In the genomic region with DNA sequence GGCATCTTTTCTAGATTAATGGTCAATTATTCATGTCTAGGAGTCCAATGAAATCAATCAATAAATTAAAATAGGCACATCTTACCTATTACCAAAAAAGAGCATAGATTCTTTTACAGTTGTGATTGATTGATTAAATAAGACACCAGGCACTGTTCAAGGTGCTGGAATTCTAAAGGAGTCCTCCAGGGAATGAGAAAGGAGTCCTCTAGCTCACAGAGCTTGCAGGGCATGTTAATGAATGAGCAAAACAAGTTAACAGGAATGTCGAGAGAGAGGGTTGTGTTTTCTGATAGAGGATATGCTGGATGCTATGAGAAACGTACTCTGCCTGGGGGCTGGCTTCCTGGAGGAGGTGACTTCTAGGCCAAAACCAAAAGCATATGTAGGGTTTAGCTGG, we compare ENCODE assay signal across 15 cellular contexts.
"Had no signal": no experiment of that assay in that cellular context is flagged by ENCODE, and none has a peak within 500 bp of the region (broad histone marks: within the 10 kb centered on the region; RNA-seq: fewer than 3 reads in every experiment).

No MANE protein-coding gene starts in this region.

- H3K4me1 Mint-ChIP-seq: activated CD4-positive, alpha-beta T cell treated with anti-CD3 and anti-CD28 coated beads for 36 hours; activated naive CD8-positive, alpha-beta T cell treated with anti-CD3 and anti-CD28 coated beads, Interleukin-2, amount 10 ng/mL, durations not matched to agents 7 days and 5 days; naive B cell had no signal

- H3K4me3 Mint-ChIP-seq: activated CD4-positive, alpha-beta T cell treated with anti-CD3 and anti-CD28 coated beads for 36 hours; activated CD8-positive, alpha-beta T cell treated with anti-CD3 and anti-CD28 coated beads for 36 hours; activated naive CD8-positive, alpha-beta T cell treated with anti-CD3 and anti-CD28 coated beads, Interleukin-2, amount 10 ng/mL, durations not matched to agents 7 days and 5 days; naive B cell; stimulated activated naive CD8-positive, alpha-beta T cell treated with anti-CD3 and anti-CD28 coated beads, Interleukin-15, Interleukin-2, amounts not matched to agents 100 ng/mL and 50 ng/mL, for 24 hours had no signal

- H3K9me3 ChIP-seq: esophagus squamous epithelium, neutrophil, right lobe of liver, vagina had no signal

- H3K36me3 ChIP-seq: esophagus squamous epithelium, heart left ventricle, left lung, neutrophil, right lobe of liver, vagina had no signal

- ATAC-seq: activated CD4-positive, alpha-beta T cell treated with anti-CD3 and anti-CD28 coated beads for 36 hours; activated CD8-positive, alpha-beta T cell treated with anti-CD3 and anti-CD28 coated beads for 36 hours had no signal

- H3K27me3 Mint-ChIP-seq: activated CD4-positive, alpha-beta T cell treated with anti-CD3 and anti-CD28 coated beads for 36 hours; activated CD8-positive, alpha-beta T cell treated with anti-CD3 and anti-CD28 coated beads for 36 hours; activated naive CD8-positive, alpha-beta T cell treated with anti-CD3 and anti-CD28 coated beads, Interleukin-2, amount 10 ng/mL, durations not matched to agents 7 days and 5 days; stimulated activated naive CD8-positive, alpha-beta T cell treated with anti-CD3 and anti-CD28 coated beads, Interleukin-15, Interleukin-2, amounts not matched to agents 100 ng/mL and 50 ng/mL, for 24 hours had no signal

- H3K9me3 Mint-ChIP-seq: activated CD8-positive, alpha-beta T cell treated with anti-CD3 and anti-CD28 coated beads for 36 hours; activated naive CD8-positive, alpha-beta T cell treated with anti-CD3 and anti-CD28 coated beads, Interleukin-2, amount 10 ng/mL, durations not matched to agents 7 days and 5 days; stimulated activated naive CD8-positive, alpha-beta T cell treated with anti-CD3 and anti-CD28 coated beads, Interleukin-15, Interleukin-2, amounts not matched to agents 100 ng/mL and 50 ng/mL, for 24 hours had no signal

- H3K27ac ChIP-seq: neutrophil, right lobe of liver had no signal

- H3K4me1 ChIP-seq: esophagus squamous epithelium, left lung, right lobe of liver, vagina had no signal

- H3K36me3 Mint-ChIP-seq: activated naive CD8-positive, alpha-beta T cell treated with anti-CD3 and anti-CD28 coated beads, Interleukin-2, amount 10 ng/mL, durations not matched to agents 7 days and 5 days; naive B cell had no signal

- H3K27me3 ChIP-seq: esophagus squamous epithelium, heart left ventricle, left lung, neutrophil, right lobe of liver, vagina had no signal

- H3K4me3 ChIP-seq: esophagus squamous epithelium, heart left ventricle, left lung, right lobe of liver, vagina had no signal

- DNase-seq: activated CD4-positive, alpha-beta T cell treated with anti-CD3 and anti-CD28 coated beads for 36 hours; activated CD8-positive, alpha-beta memory T cell treated with anti-CD3 and anti-CD28 coated beads, Interleukin-2, amount 50 U/mL, for 48 hours; activated CD8-positive, alpha-beta T cell treated with anti-CD3 and anti-CD28 coated beads for 36 hours; activated naive CD8-positive, alpha-beta T cell treated with anti-CD3 and anti-CD28 coated beads, Interleukin-2, amount 10 ng/mL, durations not matched to agents 7 days and 5 days; esophagus squamous epithelium; foreskin melanocyte; islet precursor cell; naive B cell; stimulated activated CD4-positive, alpha-beta T cell treated with anti-CD3 and anti-CD28 coated beads, Interleukin-2, amount 100 ng/mL, for 48 hours had no signal

- H3K27ac Mint-ChIP-seq: activated CD4-positive, alpha-beta T cell treated with anti-CD3 and anti-CD28 coated beads for 36 hours; activated CD8-positive, alpha-beta T cell treated with anti-CD3 and anti-CD28 coated beads for 36 hours; activated naive CD8-positive, alpha-beta T cell treated with anti-CD3 and anti-CD28 coated beads, Interleukin-2, amount 10 ng/mL, durations not matched to agents 7 days and 5 days; naive B cell; stimulated activated naive CD8-positive, alpha-beta T cell treated with anti-CD3 and anti-CD28 coated beads, Interleukin-15, Interleukin-2, amounts not matched to agents 100 ng/mL and 50 ng/mL, for 24 hours had no signal
